9 cellular contexts compared by ENCODE assay signal in the genomic region with DNA sequence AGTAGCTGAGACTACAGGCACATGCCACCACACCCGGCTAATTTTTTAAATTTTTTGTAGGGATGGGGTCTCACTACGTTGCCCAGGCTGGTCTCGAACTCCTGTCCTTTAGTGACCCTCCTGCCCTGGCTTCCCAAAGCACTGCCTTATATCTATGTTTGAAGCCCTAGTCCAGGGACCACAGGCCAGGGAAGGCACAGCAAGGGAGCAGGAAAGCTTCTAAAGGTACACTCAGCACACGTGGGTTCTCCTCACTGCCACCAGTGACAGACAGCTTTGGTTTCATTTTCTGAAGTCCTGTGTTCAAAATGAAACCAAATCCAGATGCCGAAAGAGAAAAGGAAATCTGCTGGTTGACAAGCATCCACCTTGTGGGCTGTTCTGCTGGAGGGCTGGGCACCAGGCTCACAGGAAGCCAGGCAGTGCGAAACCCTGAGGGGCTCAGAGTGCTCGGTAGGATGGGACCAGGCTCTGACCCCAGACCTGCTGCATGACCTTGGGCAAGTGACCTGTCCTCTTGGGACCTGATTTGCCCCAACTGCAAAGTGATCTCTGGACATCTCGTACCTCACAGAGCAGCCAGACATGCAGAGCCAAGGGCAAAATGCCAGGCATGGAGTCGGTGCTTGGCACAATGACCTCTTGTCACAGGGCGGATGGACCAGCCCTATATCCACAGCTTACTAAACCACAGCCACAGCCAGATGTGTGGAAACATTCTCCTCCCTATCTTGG. TPM values are rescaled to one million over a fixed set of nuclear protein-coding genes. Genes with fewer than 3 reads are reported as not detected.
A peak's percentile ranks its signal among the peaks of the same experiment; 100 is the strongest.
DNase-seq lines count a peak whose midpoint lies in the region; ATAC-seq, FAIRE-seq and TF ChIP-seq lines count a peak whose summit lies in the region.
"Had no signal": no experiment of that assay in that cellular context is flagged by ENCODE, and none has a peak within 500 bp of the region (broad histone marks: within the 10 kb centered on the region; RNA-seq: fewer than 3 reads in every experiment).

No MANE protein-coding gene starts in this region.

- H2AFZ ChIP-seq in H1 (ENCODE audit: low read length) = no peak overlapping the region

- H3K9me3 ChIP-seq in DOHH2 (ENCODE audit: control insufficient read depth, insufficient read depth, low read length) = no peaks in the 10 kb centered on the region
- no peaks in the 10 kb centered on the region for H3K9me3 ChIP-seq in H1 (ENCODE audit: insufficient read depth in 2 of 2, low read depth in 1 of 2, low read length in 1 of 2)
- H3K9me3 ChIP-seq in pancreas = no peaks in the 10 kb centered on the region

- peak overlapping the region; percentile 77; the same call in 1 of the 2 replicates for H2BK12ac ChIP-seq in H1 (ENCODE audit: low read depth, low read length)

- H4K8ac ChIP-seq in H1 (ENCODE audit: extremely low read depth, insufficient read depth, low read length) = no peak overlapping the region

- H3K4me3 ChIP-seq in DOHH2 (ENCODE audit: low read length) (no peak overlapping the region), H1 (ENCODE audit: extremely low read depth in 1 of 4, insufficient read depth in 2 of 4, low read depth in 3 of 4, low read length in 4 of 4) (no peak overlapping the region), pancreas (no peak overlapping the region)

- no peak overlapping the region for H3K4ac ChIP-seq in H1 (replicated peaks; ENCODE audit: insufficient read length, low read depth, low read length)

- no peak overlapping the region for H4K5ac ChIP-seq in H1 (ENCODE audit: insufficient read length, low read depth, low read length)

- H2AK5ac ChIP-seq in H1 (ENCODE audit: low read depth, low read length) = peak overlapping the region; percentile 56; the same call in 1 of the 2 replicates

- H4K91ac ChIP-seq in H1 (replicated peaks; ENCODE audit: insufficient read length, low read length) = no peak overlapping the region

- H3K56ac ChIP-seq in H1 (replicated peaks; ENCODE audit: insufficient read length, low read depth, low read length) = no peak overlapping the region

- H3K27me3 ChIP-seq in DOHH2 (ENCODE audit: control insufficient read depth, low read length) (peaks cover 18% of the 10 kb centered on the region), H1 (replicated peaks in 1 of 4; ENCODE audit: control insufficient read depth in 3 of 4, extremely low read depth in 1 of 4, insufficient read depth in 3 of 4, low read length in 3 of 4) (no peaks in the 10 kb centered on the region; a peak in 2 of 7 replicates), pancreas (no peaks in the 10 kb centered on the region)

- H4K20me1 ChIP-seq in DOHH2 (ENCODE audit: control insufficient read depth, insufficient read depth, low read depth, low read length) (peaks cover 3% of the 10 kb centered on the region), H1 (replicated peaks in 1 of 2; ENCODE audit: control insufficient read depth in 1 of 2, insufficient read depth in 2 of 2, low read length in 2 of 2) (peaks cover 4 to 13% of the 10 kb centered on the region in 2 experiments)

- H3K79me1 ChIP-seq in H1 (ENCODE audit: low read depth, low read length) = no peaks in the 10 kb centered on the region

- DNase-seq in OCI-M1 (lab: John Stamatoyannopoulos, UW) = peak; percentile 37
- no peak for DNase-seq in H1 (ENCODE audit: low read depth in 1 of 2, low spot score in 2 of 2)
- peak in 5 of 6 donors; percentile 43 to 81 (median 66) for DNase-seq in pancreas
- DNase-seq in T-helper 9 cell = no peak
- DNase-seq in NCI-H2081 (lab: John Stamatoyannopoulos, UW) = no peak

- H3K14ac ChIP-seq in H1 (ENCODE audit: insufficient read length) = no peak overlapping the region

- peak overlapping the region; percentile 23; the same call in 1 of the 2 replicates for H2BK20ac ChIP-seq in H1 (ENCODE audit: low read length)

- no peak for TF ChIP-seq RAD21 in H1 (IDR thresholded peaks at IDR 0.05 in 1 of 2, conservative IDR thresholded peaks at IDR 0.05 in 1 of 2; ENCODE audit: low read depth in 2 of 2, low read length in 2 of 2)

- no peak overlapping the region for H2BK120ac ChIP-seq in H1 (replicated peaks; ENCODE audit: low read depth, low read length)

- peak overlapping the region; percentile 79 for H2BK5ac ChIP-seq in H1 (ENCODE audit: low read depth, low read length)

- FAIRE-seq in H1 (lab: Jason Lieb, UNC) (no peak), pancreas (lab: Jason Lieb, UNC) (no peak)

- peaks cover 3% of the 10 kb centered on the region; the same call in 1 of the 2 replicates for H3F3A ChIP-seq in DOHH2 (ENCODE audit: control insufficient read depth, insufficient read depth)

- peak overlapping the region; percentile 29; the same call in 1 of the 2 replicates for H3K18ac ChIP-seq in H1 (ENCODE audit: extremely low read depth, low read length)

- H3K27ac ChIP-seq in DOHH2 (ENCODE audit: low read depth, low read length) (no peak overlapping the region), H1 (ENCODE audit: low read depth, low read length) (no peak overlapping the region), pancreas (peak overlapping the region in 2 of 4 donors; percentile 46)

- H3K4me1 ChIP-seq in DOHH2 (ENCODE audit: control insufficient read depth, low read length) = peaks cover 47% of the 10 kb centered on the region
- H3K4me1 ChIP-seq in H1 (replicated peaks in 1 of 4; ENCODE audit: control insufficient read depth in 3 of 4, insufficient read depth in 4 of 4, low read length in 3 of 4) = peaks cover 0 to 18% (median 6%) of the 10 kb centered on the region in 4 experiments; a peak in 5 of 7 replicates
- peaks cover 3 to 17% (median 11%) of the 10 kb centered on the region in 3 donors for H3K4me1 ChIP-seq in pancreas

- H3K79me2 ChIP-seq in DOHH2 (ENCODE audit: control insufficient read depth, low read length) (peaks cover 22% of the 10 kb centered on the region), H1 (ENCODE audit: control insufficient read depth in 1 of 2, insufficient read depth in 2 of 2, low read length in 2 of 2) (peaks cover 0 to 18% of the 10 kb centered on the region in 2 experiments; a peak in 2 of 4 replicates)

- CTCF ChIA-PET in H1 (lab: Charles Lee; ENCODE audit: partially characterized antibody) = interaction anchor here (0.7 to 6.8 kb wide), 17 partner anchors 11 to 1612 kb away, joined by 3 to 79 read pairs (median 4); a partner anchor contains a TSS

- H3K4me2 ChIP-seq in DOHH2 (ENCODE audit: low read length) (0 out of 2 replicates have a peak overlapping the region, but pooled peaks have one; percentile 4), H1 (ENCODE audit: insufficient read depth in 1 of 2, low read depth in 2 of 2, low read length in 2 of 2) (no peak overlapping the region)

- H2BK15ac ChIP-seq in H1 (ENCODE audit: low read length) = 0 out of 2 replicates have a peak overlapping the region, but pooled peaks have one; percentile 25

- no peak overlapping the region for H3K23ac ChIP-seq in H1 (ENCODE audit: insufficient read length)

- H3K9me2 ChIP-seq in DOHH2 (replicated peaks; ENCODE audit: control insufficient read depth, low read length) = no peaks in the 10 kb centered on the region

- ATAC-seq in pancreas = no peak
- no peak for ATAC-seq in HG03280 (IDR thresholded peaks at IDR 0.05; ENCODE audit: unreplicated experiment)
- no peak for ATAC-seq in HG02870 (IDR thresholded peaks at IDR 0.05; ENCODE audit: unreplicated experiment)

- peaks cover 19% of the 10 kb centered on the region for H3K36me3 ChIP-seq in DOHH2 (ENCODE audit: control insufficient read depth, low read length)
- H3K36me3 ChIP-seq in H1 (ENCODE audit: control insufficient read depth in 2 of 4, insufficient read depth in 4 of 4, low read length in 3 of 4) = peaks cover 0 to 3% (median 2%) of the 10 kb centered on the region in 4 experiments; a peak in 5 of 8 replicates
- H3K36me3 ChIP-seq in pancreas = no peaks in the 10 kb centered on the region

- TF ChIP-seq EP300 in H1 (IDR thresholded peaks at IDR 0.05; ENCODE audit: borderline replicate concordance in 1 of 2, low read depth in 2 of 2, low read length in 2 of 2) = no peak

- WGBS in H1 (ENCODE audit: extremely low coverage in 1 of 2, insufficient coverage in 1 of 2, insufficient read length in 1 of 2, insufficient replicate concordance in 2 of 2, low coverage in 1 of 2, low lambda C conversion rate in 2 of 2, missing lambda C conversion rate in 1 of 2), 2 experiments = 90% methylated on average over 10 of the region's 10 CpGs; no CpG with 5 or more reads in 1 of the 2 experiments
- 31 to 45% methylated on average over 10 of the region's 10 CpGs for WGBS in pancreas, 2 donors

- H3K23me2 ChIP-seq in H1 (ENCODE audit: low read depth, low read length) = peaks cover 13% of the 10 kb centered on the region

- POLR2A ChIA-PET in H1 (lab: Charles Lee; ENCODE audit: partially characterized antibody) = interaction anchor here (1.4 to 4.1 kb wide), 4 partner anchors 14 to 100 kb away, joined by 3 to 27 read pairs (median 8); a partner anchor contains a TSS

- intact Hi-C loops in pancreas (cut with DNase I) = loop anchor here in 1 of 3 donors (5.0 kb wide), 1 partner anchor 286 kb away; no protein-coding TSS in a partner anchor

- TF ChIP-seq CTCF in DOHH2 (IDR thresholded peaks at IDR 0.05; ENCODE audit: low read depth, low read length, poor library complexity, severe bottlenecking) (no peak), H1 (IDR thresholded peaks at IDR 0.05; ENCODE audit: control extremely low read depth in 1 of 3, insufficient read depth in 1 of 3, low read depth in 1 of 3, low read length in 3 of 3) (no peak), pancreas (IDR thresholded peaks at IDR 0.05) (no peak)

- H3K9ac ChIP-seq in H1 (replicated peaks in 1 of 4; ENCODE audit: extremely low read depth in 1 of 4, low read depth in 3 of 4, low read length in 3 of 4) = no peak overlapping the region

- no peak for TF ChIP-seq POLR2A in H1 (IDR thresholded peaks at IDR 0.05; ENCODE audit: control extremely low read depth in 1 of 2, low read depth in 2 of 2, low read length in 2 of 2)

RNA-seq across cellular contexts. Expression of a gene that starts 2.7 kb away (rescaled TPM):
- 48.9 and 49.8 TPM in 2 replicates for total RNA-seq in H1 (2021; fragmentation: NEBNext Ultra II Directional; extraction: Animal tissue kit (Norgen Biotek cat#: 25700))
- 21.0 and 46.5 TPM in 2 replicates for polyA plus RNA-seq in H1 (2011; rRNA removed)
- polyA plus RNA-seq in H1 (2011; cell fraction: cytosol; rRNA removed) = 17.0 TPM
- 36.0 TPM for polyA plus RNA-seq in H1 (2011; cell fraction: nucleus; rRNA removed)
- 9.9 to 28.9 TPM (median 25.5 TPM) in 4 replicates for polyA plus RNA-seq in H1 (2012, experiment 1 of 2)
- 20.5 TPM for polyA plus RNA-seq in H1 (2012, experiment 2 of 2)
- polyA plus RNA-seq in H1 (2013, experiment 1 of 2) = 83.3 TPM
- 90.5 TPM for polyA plus RNA-seq in H1 (2013, experiment 2 of 2)
- 1.7 and 4.1 TPM in 2 replicates for polyA minus RNA-seq in H1 (2011; rRNA and poly(A)+ RNA removed)
- 22.5 TPM for polyA minus RNA-seq in H1 (2011; cell fraction: cytosol; rRNA and poly(A)+ RNA removed)
- polyA minus RNA-seq in H1 (2011; cell fraction: nucleus; rRNA and poly(A)+ RNA removed) = 60.0 TPM
- total RNA-seq in pancreas = 1 to 10 TPM; 1.3 to 7.9 (median 1.8) TPM
- polyA plus RNA-seq in pancreas = 1 to 10 TPM; 4.6 to 5.7 TPM

RNA-seq across cellular contexts. Expression of a gene that starts 10.4 kb away (rescaled TPM):
- not detected in 2 replicates for total RNA-seq in H1 (2021; fragmentation: NEBNext Ultra II Directional; extraction: Animal tissue kit (Norgen Biotek cat#: 25700))
- not detected in 2 replicates for polyA plus RNA-seq in H1 (2011; rRNA removed)
- not detected for polyA plus RNA-seq in H1 (2011; cell fraction: cytosol; rRNA removed)
- not detected for polyA plus RNA-seq in H1 (2011; cell fraction: nucleus; rRNA removed)
- polyA plus RNA-seq in H1 (2012, experiment 1 of 2) = not detected in 4 replicates
- polyA plus RNA-seq in H1 (2012, experiment 2 of 2) = not detected
- not detected for polyA plus RNA-seq in H1 (2013, experiment 1 of 2)
- polyA plus RNA-seq in H1 (2013, experiment 2 of 2) = not detected
- not detected in 2 replicates for polyA minus RNA-seq in H1 (2011; rRNA and poly(A)+ RNA removed)
- not detected for polyA minus RNA-seq in H1 (2011; cell fraction: cytosol; rRNA and poly(A)+ RNA removed)
- polyA minus RNA-seq in H1 (2011; cell fraction: nucleus; rRNA and poly(A)+ RNA removed) = not detected
- not detected for total RNA-seq in pancreas
- polyA plus RNA-seq in pancreas = not detected
- total RNA-seq: T-helper 1 cell treated with Interleukin-12 subunit alpha and Interleukin-12 subunit beta and Interleukin-4 antibody, amounts not matched to agents 30 ng/mL and 1 ng/mL, for 36 hours had no signal

RNA-seq across cellular contexts. Expression of a gene that starts 14.7 kb away (rescaled TPM):
- total RNA-seq in H1 (2021; fragmentation: NEBNext Ultra II Directional; extraction: Animal tissue kit (Norgen Biotek cat#: 25700)) = not detected in 2 replicates
- polyA plus RNA-seq in H1 (2011; rRNA removed) (not detected in 2 replicates), pancreas (not detected)
- polyA plus RNA-seq in H1 (2011; cell fraction: cytosol; rRNA removed) = not detected
- polyA plus RNA-seq in H1 (2011; cell fraction: nucleus; rRNA removed) = not detected
- not detected in 4 replicates for polyA plus RNA-seq in H1 (2012, experiment 1 of 2)
- polyA plus RNA-seq in H1 (2012, experiment 2 of 2) = not detected
- not detected for polyA plus RNA-seq in H1 (2013, experiment 1 of 2)
- polyA plus RNA-seq in H1 (2013, experiment 2 of 2) = not detected
- not detected in 2 replicates for polyA minus RNA-seq in H1 (2011; rRNA and poly(A)+ RNA removed)
- not detected for polyA minus RNA-seq in H1 (2011; cell fraction: cytosol; rRNA and poly(A)+ RNA removed)
- not detected for polyA minus RNA-seq in H1 (2011; cell fraction: nucleus; rRNA and poly(A)+ RNA removed)
- total RNA-seq in pancreas = not detected
- total RNA-seq: T-helper 1 cell treated with Interleukin-12 subunit alpha and Interleukin-12 subunit beta and Interleukin-4 antibody, amounts not matched to agents 30 ng/mL and 1 ng/mL, for 36 hours had no signal

RNA-seq across cellular contexts. Expression of a gene that starts 17.6 kb away (rescaled TPM):
- not detected in 2 replicates for total RNA-seq in H1 (2021; fragmentation: NEBNext Ultra II Directional; extraction: Animal tissue kit (Norgen Biotek cat#: 25700))
- not detected in 2 replicates for polyA plus RNA-seq in H1 (2011; rRNA removed)
- polyA plus RNA-seq in H1 (2011; cell fraction: cytosol; rRNA removed) = not detected
- not detected for polyA plus RNA-seq in H1 (2011; cell fraction: nucleus; rRNA removed)
- not detected in 4 replicates for polyA plus RNA-seq in H1 (2012, experiment 1 of 2)
- not detected for polyA plus RNA-seq in H1 (2012, experiment 2 of 2)
- not detected for polyA plus RNA-seq in H1 (2013, experiment 1 of 2)
- not detected for polyA plus RNA-seq in H1 (2013, experiment 2 of 2)
- not detected in 2 replicates for polyA minus RNA-seq in H1 (2011; rRNA and poly(A)+ RNA removed)
- not detected for polyA minus RNA-seq in H1 (2011; cell fraction: cytosol; rRNA and poly(A)+ RNA removed)
- not detected for polyA minus RNA-seq in H1 (2011; cell fraction: nucleus; rRNA and poly(A)+ RNA removed)
- total RNA-seq in pancreas = not detected
- not detected for polyA plus RNA-seq in pancreas
- total RNA-seq: T-helper 1 cell treated with Interleukin-12 subunit alpha and Interleukin-12 subunit beta and Interleukin-4 antibody, amounts not matched to agents 30 ng/mL and 1 ng/mL, for 36 hours had no signal

RNA-seq across cellular contexts. Expression of a gene that starts 22.4 kb away (rescaled TPM):
- 0.82 and 0.92 TPM in 2 replicates for total RNA-seq in H1 (2021; fragmentation: NEBNext Ultra II Directional; extraction: Animal tissue kit (Norgen Biotek cat#: 25700))
- polyA plus RNA-seq in H1 (2011; rRNA removed) (0.54 TPM in 1 of 2 replicates, not detected in the other), pancreas (not detected)
- 0.65 TPM for polyA plus RNA-seq in H1 (2011; cell fraction: cytosol; rRNA removed)
- 0.47 TPM for polyA plus RNA-seq in H1 (2011; cell fraction: nucleus; rRNA removed)
- 0.60 to 1.1 TPM in 2 of 4 replicates, not detected in the others for polyA plus RNA-seq in H1 (2012, experiment 1 of 2)
- polyA plus RNA-seq in H1 (2012, experiment 2 of 2) = not detected
- 1.3 TPM for polyA plus RNA-seq in H1 (2013, experiment 1 of 2)
- polyA plus RNA-seq in H1 (2013, experiment 2 of 2) = 0.68 TPM
- not detected in 2 replicates for polyA minus RNA-seq in H1 (2011; rRNA and poly(A)+ RNA removed)
- polyA minus RNA-seq in H1 (2011; cell fraction: cytosol; rRNA and poly(A)+ RNA removed) = not detected
- not detected for polyA minus RNA-seq in H1 (2011; cell fraction: nucleus; rRNA and poly(A)+ RNA removed)
- total RNA-seq in pancreas = not detected
- total RNA-seq: T-helper 1 cell treated with Interleukin-12 subunit alpha and Interleukin-12 subunit beta and Interleukin-4 antibody, amounts not matched to agents 30 ng/mL and 1 ng/mL, for 36 hours had no signal

Comparison
In these comparisons a context has a peak if more than half of its experiments do, and no peak if none do; other contexts are left out.
1. DNase-seq: peak in OCI-M1 (single experiment) and pancreas (5 of 6); none in H1 (0 of 2), T-helper 9 cell (single experiment) and NCI-H2081 (0 of 2).